Comparison of ENCODE assay signal across 17 cellular contexts in genomic region chr6:125640441-125641150, GRCh38.
"Had no signal": no experiment of that assay in that cellular context is flagged by ENCODE, and none has a peak within 500 bp of the region (broad histone marks: within the 10 kb centered on the region; RNA-seq: fewer than 3 reads in every experiment).

No MANE protein-coding gene starts in this region.

- H3K36me3 ChIP-seq: colonic mucosa, gastrocnemius medialis, left ventricle myocardium inferior, lower lobe of right lung, pancreas, right lobe of liver, stomach, thoracic aorta, transverse colon had no signal

- H3K9me3 ChIP-seq: colonic mucosa, gastrocnemius medialis, left ventricle myocardium inferior, lower lobe of right lung, pancreas, right lobe of liver, stomach, thoracic aorta, transverse colon had no signal

- H3K4me1 ChIP-seq: colonic mucosa, lower lobe of right lung, pancreas, right lobe of liver, stomach, transverse colon had no signal

- DNase-seq: colonic mucosa; effector CD4-positive, alpha-beta T cell; endodermal cell; gastrocnemius medialis; kidney; left cardiac atrium; left ventricle myocardium inferior; lower lobe of right lung; occipital lobe; pancreas; right lobe of liver; stimulated activated naive CD4-positive, alpha-beta T cell; stomach; substantia nigra; transverse colon had no signal

- H3K27me3 ChIP-seq: colonic mucosa, gastrocnemius medialis, hepatocyte, pancreas, right lobe of liver, stomach, transverse colon had no signal

- ATAC-seq: left cardiac atrium, lower lobe of right lung, pancreas had no signal

- H3K27ac ChIP-seq: colonic mucosa, hepatocyte, left ventricle myocardium inferior, lower lobe of right lung, pancreas, right lobe of liver, stomach, thoracic aorta, transverse colon had no signal

- FAIRE-seq: kidney, pancreas had no signal

- H3K4me3 ChIP-seq: colonic mucosa, gastrocnemius medialis, hepatocyte, left ventricle myocardium inferior, lower lobe of right lung, pancreas, right lobe of liver, stomach, thoracic aorta, transverse colon had no signal
